ENCODE assay signal across 9 cellular contexts in genomic region chr13:23087884-23088283, GRCh38.
DNase-seq lines count a peak whose midpoint lies in the region; ATAC-seq and TF ChIP-seq lines count a peak whose summit lies in the region.
"Had no signal": no experiment of that assay in that cellular context is flagged by ENCODE, and none has a peak within 500 bp of the region (broad histone marks: within the 10 kb centered on the region; RNA-seq: fewer than 3 reads in every experiment).

No MANE protein-coding gene starts in this region.

- no peak overlapping the region for H3K4me3 Mint-ChIP-seq in MCF 10A (ENCODE audit: unreplicated experiment)
- no peak overlapping the region for H3K4me3 Mint-ChIP-seq in activated CD4-positive, alpha-beta memory T cell treated with anti-CD3 and anti-CD28 coated beads for 36 hours
- H3K4me3 Mint-ChIP-seq: activated naive CD4-positive, alpha-beta T cell treated with anti-CD3 and anti-CD28 coated beads, Interleukin-2, amount 50 U/mL, for 24 hours had no signal

- no peak overlapping the region for H3K4ac ChIP-seq in IMR-90 (ENCODE audit: low read depth, low read length)

- H4K91ac ChIP-seq in IMR-90 (ENCODE audit: insufficient read depth, low read depth, low read length) = no peak overlapping the region

- H3K27me3 Mint-ChIP-seq in MCF 10A (ENCODE audit: insufficient read depth, unreplicated experiment) = no peaks in the 10 kb centered on the region
- H3K27me3 Mint-ChIP-seq in activated CD4-positive, alpha-beta memory T cell treated with anti-CD3 and anti-CD28 coated beads for 36 hours = peaks cover 7% of the 10 kb centered on the region

- H3K23ac ChIP-seq in IMR-90 (ENCODE audit: low read depth, low read length) = no peak overlapping the region

- H3K9me3 ChIP-seq in breast epithelium = no peaks in the 10 kb centered on the region
- no peaks in the 10 kb centered on the region for H3K9me3 ChIP-seq in IMR-90 (ENCODE audit: control insufficient read depth, insufficient read depth, low read length)
- H3K9me3 ChIP-seq in right lobe of liver = no peaks in the 10 kb centered on the region
- H3K9me3 ChIP-seq in ovary = no peaks in the 10 kb centered on the region

- ATAC-seq in IMR-90 (ENCODE audit: low read depth) = peak; percentile 49; the same call in 1 of the 2 replicates
- peak; percentile 42 to 60 (median 47) for ATAC-seq in right lobe of liver

- no peak overlapping the region for H3K14ac ChIP-seq in IMR-90 (replicated peaks; ENCODE audit: low read depth, low read length)

- no peaks in the 10 kb centered on the region for H3K9me3 Mint-ChIP-seq in MCF 10A (ENCODE audit: unreplicated experiment)
- no peaks in the 10 kb centered on the region for H3K9me3 Mint-ChIP-seq in activated CD4-positive, alpha-beta memory T cell treated with anti-CD3 and anti-CD28 coated beads for 36 hours
- H3K9me3 Mint-ChIP-seq: activated naive CD4-positive, alpha-beta T cell treated with anti-CD3 and anti-CD28 coated beads, Interleukin-2, amount 50 U/mL, for 24 hours had no signal

- no CpG with 5 or more reads among the region's 1 CpG for WGBS in IMR-90 (ENCODE audit: extremely low coverage in 2 of 2, insufficient read length in 1 of 2), 2 experiments
- 18% methylated on average over 1 of the region's 1 CpG for WGBS in right lobe of liver (ENCODE audit: insufficient coverage, low coverage, low lambda C conversion rate, missing lambda C conversion rate)
- 83 to 91% (median 84%) methylated on average over 1 of the region's 1 CpG for WGBS in ovary, 3 donors

- in situ Hi-C loops in IMR-90 (cut with MboI; ENCODE audit: low sequenced_read_pairs) = no loop called here

- no peaks in the 10 kb centered on the region for H3K36me3 Mint-ChIP-seq in MCF 10A (ENCODE audit: insufficient read depth, unreplicated experiment)
- H3K36me3 Mint-ChIP-seq in activated CD4-positive, alpha-beta memory T cell treated with anti-CD3 and anti-CD28 coated beads for 36 hours = no peaks in the 10 kb centered on the region
- H3K36me3 Mint-ChIP-seq: activated naive CD4-positive, alpha-beta T cell treated with anti-CD3 and anti-CD28 coated beads, Interleukin-2, amount 50 U/mL, for 24 hours had no signal

- DNase-seq in MCF 10A (ENCODE audit: unreplicated experiment) (no peak), breast epithelium (ENCODE audit: low spot score in 2 of 2) (no peak), IMR-90 (peak; percentile 20), right lobe of liver (no peak), ovary (no peak), middle frontal gyrus (ENCODE audit: extremely low spot score, low spot score) (no peak), putamen (ENCODE audit: low spot score) (no peak)
- peak; percentile 18 for DNase-seq in activated CD4-positive, alpha-beta memory T cell treated with anti-CD3 and anti-CD28 coated beads for 36 hours

- no peak overlapping the region for H2AFZ ChIP-seq in IMR-90 (replicated peaks; ENCODE audit: low read length, poor library complexity)

- H3K9me1 ChIP-seq in IMR-90 (ENCODE audit: insufficient read depth, low read length) = no peaks in the 10 kb centered on the region

- POLR2A ChIA-PET in MCF 10A (lab: Yijun Ruan, JAX) (no interaction called here), IMR-90 (lab: Charles Lee; ENCODE audit: unreplicated experiment) (no interaction called here)
- POLR2A ChIA-PET in activated CD4-positive, alpha-beta memory T cell treated with anti-CD3 and anti-CD28 coated beads for 36 hours (lab: Charles Lee) = no interaction called here

- TF ChIP-seq POLR2A in breast epithelium (IDR thresholded peaks at IDR 0.05) = no peak
- no peak for TF ChIP-seq POLR2A in IMR-90 (IDR thresholded peaks at IDR 0.05; ENCODE audit: low read depth, low read length)
- TF ChIP-seq POLR2A in right lobe of liver (IDR thresholded peaks at IDR 0.05) = no peak
- TF ChIP-seq POLR2A in ovary (IDR thresholded peaks at IDR 0.05) = no peak

- intact Hi-C loops in MCF 10A (cut with micrococcal nuclease) = loop anchor here (5.0 kb wide), 1 partner anchor 286 kb away; no protein-coding TSS in a partner anchor
- intact Hi-C loops in breast epithelium (cut with DNase I; ENCODE audit: low total_unique reads) = no loop called here
- intact Hi-C loops in IMR-90 (cut with micrococcal nuclease) = no loop called here
- intact Hi-C loops in activated CD4-positive, alpha-beta memory T cell treated with anti-CD3 and anti-CD28 coated beads for 36 hours (cut with micrococcal nuclease) = no loop called here
- intact Hi-C loops in right lobe of liver (cut with DNase I) = no loop called here
- intact Hi-C loops in ovary (cut with DNase I) = no loop called here

- H3K27ac ChIP-seq in breast epithelium = no peak overlapping the region
- no peak overlapping the region for H3K27ac ChIP-seq in IMR-90 (ENCODE audit: insufficient read depth, low read length)
- H3K27ac ChIP-seq in right lobe of liver = no peak overlapping the region
- H3K27ac ChIP-seq in ovary = no peak overlapping the region

- no peak for TF ChIP-seq EP300 in ovary (IDR thresholded peaks at IDR 0.05)

- BruUV-seq in MCF 10A (replicated peaks; lab: Mats Ljungman, UMichigan) (no TSS peak), IMR-90 (replicated peaks; lab: Mats Ljungman, UMichigan) (no TSS peak)

- no peak overlapping the region for H2AK5ac ChIP-seq in IMR-90 (ENCODE audit: low read depth, low read length)

- H2BK5ac ChIP-seq in IMR-90 (ENCODE audit: low read depth, low read length, poor library complexity, severe bottlenecking) = no peak overlapping the region

- H3K79me1 ChIP-seq in IMR-90 (ENCODE audit: low read depth in 1 of 2, low read length in 2 of 2) = no peaks in the 10 kb centered on the region

- H3K27me3 ChIP-seq in breast epithelium = no peaks in the 10 kb centered on the region
- H3K27me3 ChIP-seq in IMR-90 (ENCODE audit: control insufficient read depth, insufficient read depth, low read length) = no peaks in the 10 kb centered on the region
- H3K27me3 ChIP-seq in right lobe of liver = no peaks in the 10 kb centered on the region
- no peaks in the 10 kb centered on the region for H3K27me3 ChIP-seq in ovary

- no peak overlapping the region for H2BK20ac ChIP-seq in IMR-90 (ENCODE audit: low read depth, low read length)

- TF ChIP-seq RAD21 in IMR-90 (IDR thresholded peaks at IDR 0.05; ENCODE audit: low read length) = no peak

- no peaks in the 10 kb centered on the region for H4K20me1 ChIP-seq in IMR-90 (ENCODE audit: insufficient read depth, low read length)

- H3K4me3 ChIP-seq in breast epithelium (no peak overlapping the region), IMR-90 (ENCODE audit: insufficient read depth, low read depth, low read length) (no peak overlapping the region), right lobe of liver (no peak overlapping the region), ovary (no peak overlapping the region)

- H4K5ac ChIP-seq in IMR-90 (ENCODE audit: low read depth, low read length) = no peak overlapping the region

- no peaks in the 10 kb centered on the region for H3K4me1 Mint-ChIP-seq in MCF 10A (ENCODE audit: insufficient read depth, unreplicated experiment)
- no peaks in the 10 kb centered on the region for H3K4me1 Mint-ChIP-seq in activated CD4-positive, alpha-beta memory T cell treated with anti-CD3 and anti-CD28 coated beads for 36 hours (ENCODE audit: low read depth)
- H3K4me1 Mint-ChIP-seq: activated naive CD4-positive, alpha-beta T cell treated with anti-CD3 and anti-CD28 coated beads, Interleukin-2, amount 50 U/mL, for 24 hours had no signal

- H4K8ac ChIP-seq in IMR-90 (ENCODE audit: low read depth in 2 of 2, low read length in 2 of 2) = no peak overlapping the region

- TF ChIP-seq CTCF in MCF 10A (IDR thresholded peaks at IDR 0.05; ENCODE audit: unreplicated experiment) = peak; percentile 33
- no peak for TF ChIP-seq CTCF in breast epithelium (IDR thresholded peaks at IDR 0.05)
- peak; percentile 31 for TF ChIP-seq CTCF in IMR-90 (conservative IDR thresholded peaks at IDR 0.05; ENCODE audit: low read depth, low read length)
- TF ChIP-seq CTCF in right lobe of liver (IDR thresholded peaks at IDR 0.05) = peak; percentile 9 to 49 (median 37)
- no peak for TF ChIP-seq CTCF in ovary (IDR thresholded peaks at IDR 0.05)

- H3K18ac ChIP-seq in IMR-90 (ENCODE audit: low read depth, low read length) = no peak overlapping the region

- H2BK120ac ChIP-seq in IMR-90 (ENCODE audit: low read depth, low read length) = no peak overlapping the region

- no peaks in the 10 kb centered on the region for H3K4me1 ChIP-seq in breast epithelium
- H3K4me1 ChIP-seq in IMR-90 (ENCODE audit: control insufficient read depth, insufficient read depth, low read length) = no peaks in the 10 kb centered on the region
- H3K4me1 ChIP-seq in right lobe of liver = no peaks in the 10 kb centered on the region
- H3K4me1 ChIP-seq in ovary (ENCODE audit: insufficient read depth) = no peaks in the 10 kb centered on the region

- CTCF ChIA-PET in MCF 10A (lab: Yijun Ruan, JAX) = interaction anchor here (0.6 to 1.4 kb wide), 5 partner anchors 13 to 1418 kb away, joined by 3 to 4 read pairs (median 3); no protein-coding TSS in a partner anchor
- CTCF ChIA-PET in IMR-90 (lab: Yijun Ruan, JAX) = interaction anchor here (1.0 to 1.2 kb wide), 2 partner anchors 14 to 26 kb away, joined by 3 read pairs; no protein-coding TSS in a partner anchor
- CTCF ChIA-PET in activated CD4-positive, alpha-beta memory T cell treated with anti-CD3 and anti-CD28 coated beads for 36 hours (lab: Charles Lee) = no interaction called here

- H3K56ac ChIP-seq in IMR-90 (ENCODE audit: extremely low read depth, insufficient read depth, low read length) = no peak overlapping the region

- H3K36me3 ChIP-seq in breast epithelium (no peaks in the 10 kb centered on the region), IMR-90 (ENCODE audit: control insufficient read depth, insufficient read depth, low read length) (no peaks in the 10 kb centered on the region), right lobe of liver (no peaks in the 10 kb centered on the region), ovary (no peaks in the 10 kb centered on the region)

- no peak overlapping the region for H3K9ac ChIP-seq in IMR-90 (ENCODE audit: low read depth, low read length)

- H3K4me2 ChIP-seq in IMR-90 (ENCODE audit: low read depth, low read length) = no peak overlapping the region

- no peak overlapping the region for H3K27ac Mint-ChIP-seq in MCF 10A (ENCODE audit: low read depth, unreplicated experiment)
- no peak overlapping the region for H3K27ac Mint-ChIP-seq in activated CD4-positive, alpha-beta memory T cell treated with anti-CD3 and anti-CD28 coated beads for 36 hours
- H3K27ac Mint-ChIP-seq: activated naive CD4-positive, alpha-beta T cell treated with anti-CD3 and anti-CD28 coated beads, Interleukin-2, amount 50 U/mL, for 24 hours had no signal

- H2BK15ac ChIP-seq in IMR-90 (ENCODE audit: low read depth, low read length) = no peak overlapping the region

- no peak overlapping the region for H2AK9ac ChIP-seq in IMR-90 (replicated peaks; ENCODE audit: low read depth, low read length, poor library complexity)

- dilution Hi-C loops in IMR-90 (cut with HindIII; ENCODE audit: low sequenced_read_pairs, unreplicated experiment) = no loop called here

TF ChIP-seq in IMR-90, 13 proteins besides CTCF, POLR2A, EP300 and RAD21:
- TF ChIP-seq RCOR1 (IDR thresholded peaks at IDR 0.05; ENCODE audit: insufficient replicate concordance, low read length) (no peak), SMC3 (IDR thresholded peaks at IDR 0.05; ENCODE audit: low read depth, low read length) (0 out of 2 replicates have a peak, but pooled peaks have one; percentile 4), MAFK (IDR thresholded peaks at IDR 0.05; ENCODE audit: low read depth, low read length) (no peak), CHD1 (IDR thresholded peaks at IDR 0.05; ENCODE audit: low read depth, low read length) (no peak)

Comparison
In these comparisons a context has a peak if more than half of its experiments do, and no peak if none do; other contexts are left out.
1. CTCF ChIP-seq: peak in MCF 10A (single experiment), IMR-90 (single experiment) and right lobe of liver (4 of 4); none in breast epithelium (0 of 3) and ovary (0 of 3).
2. DNase-seq: peak in IMR-90 (single experiment) and activated CD4-positive, alpha-beta memory T cell treated with anti-CD3 and anti-CD28 coated beads for 36 hours (single experiment); none in MCF 10A (single experiment), breast epithelium (0 of 2), right lobe of liver (0 of 3), ovary (0 of 5), middle frontal gyrus (single experiment) and putamen (single experiment).